In genomic region chr10:110340122-110340521, GRCh38 we compare ENCODE assay signal across 1 cellular context.
TF ChIP-seq lines count a peak whose summit lies in the region.

No MANE protein-coding gene starts in this region.

TF ChIP-seq in H1, 55 proteins besides CTCF, POLR2A, EP300 and RAD21:
- TF ChIP-seq MAX (IDR thresholded peaks at IDR 0.05) (no peak), BCL11A (IDR thresholded peaks at IDR 0.05; ENCODE audit: low read depth in 2 of 2, low read length in 2 of 2) (no peak), CTBP2 (IDR thresholded peaks at IDR 0.05; ENCODE audit: borderline replicate concordance, insufficient read depth, insufficient read length, low read length) (no peak)
TF ChIP-seq in H1: peak in this region for 0.
